In genomic region chr3:50250514-50250913, GRCh38 we compare ENCODE assay signal across 1 cellular context.
TF ChIP-seq lines count a peak whose summit lies in the region.

No MANE protein-coding gene starts in this region.

TF ChIP-seq in HEK293T, 16 proteins besides CTCF, POLR2A, EP300 and RAD21:
- TF ChIP-seq PKNOX1 (IDR thresholded peaks at IDR 0.05): no peak
- no peak for TF ChIP-seq CTBP1 (IDR thresholded peaks at IDR 0.05; ENCODE audit: borderline replicate concordance)
- no peak for TF ChIP-seq ELF4 (IDR thresholded peaks at IDR 0.05)
- no peak for TF ChIP-seq SP1 (IDR thresholded peaks at IDR 0.05)
- TF ChIP-seq FOXK2 (IDR thresholded peaks at IDR 0.05): no peak
- TF ChIP-seq SUZ12 (IDR thresholded peaks at IDR 0.05): no peak
- no peak for TF ChIP-seq HDGF (IDR thresholded peaks at IDR 0.05; ENCODE audit: borderline replicate concordance)
- TF ChIP-seq BHLHE40 (IDR thresholded peaks at IDR 0.05; ENCODE audit: borderline replicate concordance): no peak
- TF ChIP-seq L3MBTL2 (conservative IDR thresholded peaks at IDR 0.05): no peak
- TF ChIP-seq TARDBP (IDR thresholded peaks at IDR 0.05): no peak
- no peak for TF ChIP-seq FOXM1 (IDR thresholded peaks at IDR 0.05; ENCODE audit: borderline replicate concordance)
- TF ChIP-seq NFRKB (IDR thresholded peaks at IDR 0.05): no peak
- TF ChIP-seq ZNF384 (IDR thresholded peaks at IDR 0.05): no peak
- TF ChIP-seq ARNT (IDR thresholded peaks at IDR 0.05): no peak
- TF ChIP-seq FOXA1 (IDR thresholded peaks at IDR 0.05): no peak
- no peak for TF ChIP-seq LEF1 (IDR thresholded peaks at IDR 0.05; ENCODE audit: borderline replicate concordance)
